In genomic region chr9:127991017-127991756, GRCh38 we compare ENCODE assay signal across 9 cellular contexts. TPM values are rescaled to one million over a fixed set of nuclear protein-coding genes. Genes with fewer than 3 reads are reported as not detected.
DNase-seq lines count a peak whose midpoint lies in the region; ATAC-seq, FAIRE-seq and TF ChIP-seq lines count a peak whose summit lies in the region.
"Had no signal": no experiment of that assay in that cellular context is flagged by ENCODE, and none has a peak within 500 bp of the region (broad histone marks: within the 10 kb centered on the region; RNA-seq: fewer than 3 reads in every experiment).

No MANE protein-coding gene starts in this region.

- no peaks in the 10 kb centered on the region for H3K79me2 ChIP-seq in OCI-LY1 (ENCODE audit: insufficient read depth, low read length)

- no peaks in the 10 kb centered on the region for H3K9me2 ChIP-seq in OCI-LY1 (ENCODE audit: low read depth, low read length)

- H3K9ac ChIP-seq in OCI-LY1 (ENCODE audit: low read length), result peak overlapping the region; percentile 35

- CTCF ChIA-PET in activated CD4-positive, alpha-beta T cell treated with anti-CD3 and anti-CD28 coated beads, Interleukin-2, amount 10 ng/mL, durations not matched to agents 7 days and 5 days (lab: Charles Lee), result interaction anchor here (0.6 to 1.6 kb wide), 3 partner anchors 9 to 159 kb away, joined by 3 to 7 read pairs (median 4); no protein-coding TSS in a partner anchor

- no peak for DNase-seq in activated CD4-positive, alpha-beta T cell treated with anti-CD3 and anti-CD28 coated beads, Interleukin-2, amount 10 ng/mL, durations not matched to agents 24 days and 14 days
- no peak for DNase-seq in activated CD4-positive, alpha-beta T cell treated with anti-CD3 and anti-CD28 coated beads, Interleukin-2, amount 10 ng/mL, durations not matched to agents 7 days and 5 days
- DNase-seq in heart left ventricle, result no peak
- no peak for DNase-seq in stimulated activated naive CD8-positive, alpha-beta T cell treated with anti-CD3 and anti-CD28 coated beads, Interleukin-15, amount 100 ng/mL, for 72 hours
- no peak for DNase-seq in frontal cortex (ENCODE audit: low spot score in 2 of 2)
- no peak for DNase-seq in posterior vena cava (ENCODE audit: low spot score)

- TF ChIP-seq POLR2A in heart left ventricle (IDR thresholded peaks at IDR 0.05), result no peak

- no peaks in the 10 kb centered on the region for H3K27me3 Mint-ChIP-seq in activated CD4-positive, alpha-beta T cell treated with anti-CD3 and anti-CD28 coated beads, Interleukin-2, amount 10 ng/mL, durations not matched to agents 24 days and 14 days
- H3K27me3 Mint-ChIP-seq in activated CD4-positive, alpha-beta T cell treated with anti-CD3 and anti-CD28 coated beads, Interleukin-2, amount 10 ng/mL, durations not matched to agents 7 days and 5 days, result no peaks in the 10 kb centered on the region
- H3K27me3 Mint-ChIP-seq in stimulated activated naive CD8-positive, alpha-beta T cell treated with anti-CD3 and anti-CD28 coated beads, Interleukin-15, amount 100 ng/mL, for 72 hours, result no peaks in the 10 kb centered on the region

- no peaks in the 10 kb centered on the region for H3K9me3 ChIP-seq in OCI-LY1 (ENCODE audit: low read length)
- no peaks in the 10 kb centered on the region for H3K9me3 ChIP-seq in heart left ventricle

- peak overlapping the region; percentile 57 for H3K27ac ChIP-seq in OCI-LY1 (ENCODE audit: low read depth, low read length, poor library complexity, severe bottlenecking)
- H3K27ac ChIP-seq in heart left ventricle, result peak overlapping the region in 1 of 12 donors; percentile 23

- peak overlapping the region; percentile 41 for H3K27ac Mint-ChIP-seq in activated CD4-positive, alpha-beta T cell treated with anti-CD3 and anti-CD28 coated beads, Interleukin-2, amount 10 ng/mL, durations not matched to agents 24 days and 14 days
- no peak overlapping the region for H3K27ac Mint-ChIP-seq in activated CD4-positive, alpha-beta T cell treated with anti-CD3 and anti-CD28 coated beads, Interleukin-2, amount 10 ng/mL, durations not matched to agents 7 days and 5 days
- H3K27ac Mint-ChIP-seq in stimulated activated naive CD8-positive, alpha-beta T cell treated with anti-CD3 and anti-CD28 coated beads, Interleukin-15, amount 100 ng/mL, for 72 hours, result no peak overlapping the region

- H3K4me3 ChIP-seq in OCI-LY1 (ENCODE audit: low read depth, low read length, poor library complexity, severe bottlenecking) (no peak overlapping the region), heart left ventricle (no peak overlapping the region)

- ATAC-seq in heart left ventricle (peak in 3 of 4 donors; percentile 28 to 59 (median 53)), GM21515 (IDR thresholded peaks at IDR 0.05; ENCODE audit: unreplicated experiment) (no peak)
- ATAC-seq in stimulated activated naive CD8-positive, alpha-beta T cell treated with anti-CD3 and anti-CD28 coated beads, Interleukin-15, amount 100 ng/mL, for 72 hours, result peak; percentile 42

- no peaks in the 10 kb centered on the region for H3K9me3 Mint-ChIP-seq in activated CD4-positive, alpha-beta T cell treated with anti-CD3 and anti-CD28 coated beads, Interleukin-2, amount 10 ng/mL, durations not matched to agents 24 days and 14 days
- no peaks in the 10 kb centered on the region for H3K9me3 Mint-ChIP-seq in activated CD4-positive, alpha-beta T cell treated with anti-CD3 and anti-CD28 coated beads, Interleukin-2, amount 10 ng/mL, durations not matched to agents 7 days and 5 days
- no peaks in the 10 kb centered on the region for H3K9me3 Mint-ChIP-seq in stimulated activated naive CD8-positive, alpha-beta T cell treated with anti-CD3 and anti-CD28 coated beads, Interleukin-15, amount 100 ng/mL, for 72 hours

- H3K27me3 ChIP-seq in OCI-LY1 (ENCODE audit: insufficient read depth, low read length) (no peaks in the 10 kb centered on the region), heart left ventricle (no peaks in the 10 kb centered on the region)

- H3K36me3 ChIP-seq in OCI-LY1 (ENCODE audit: insufficient read depth, low read length), result no peaks in the 10 kb centered on the region
- H3K36me3 ChIP-seq in heart left ventricle, result no peaks in the 10 kb centered on the region

- WGBS in heart left ventricle, 4 donors, result 55 to 67% (median 64%) methylated on average over 10 of the region's 10 CpGs

- H3F3A ChIP-seq in OCI-LY1 (ENCODE audit: insufficient read depth, low read length), result 0 out of 2 replicates have a peak, but pooled peaks cover 6% of the 10 kb centered on the region

- H2AFZ ChIP-seq in OCI-LY1 (ENCODE audit: low read length), result peak overlapping the region; percentile 82; the same call in 1 of the 2 replicates

- peaks cover 31% of the 10 kb centered on the region for H3K4me1 ChIP-seq in OCI-LY1 (ENCODE audit: insufficient read depth, low read length, severe bottlenecking)
- peaks cover 0 to 15% (median 1%) of the 10 kb centered on the region in 12 donors for H3K4me1 ChIP-seq in heart left ventricle

- peak overlapping the region; percentile 20; the same call in 1 of the 2 replicates for H3K4me2 ChIP-seq in OCI-LY1 (ENCODE audit: low read length)

- H3K4me1 Mint-ChIP-seq in activated CD4-positive, alpha-beta T cell treated with anti-CD3 and anti-CD28 coated beads, Interleukin-2, amount 10 ng/mL, durations not matched to agents 24 days and 14 days, result peaks cover 11% of the 10 kb centered on the region
- H3K4me1 Mint-ChIP-seq in activated CD4-positive, alpha-beta T cell treated with anti-CD3 and anti-CD28 coated beads, Interleukin-2, amount 10 ng/mL, durations not matched to agents 7 days and 5 days, result peaks cover 25% of the 10 kb centered on the region
- peaks cover 38% of the 10 kb centered on the region for H3K4me1 Mint-ChIP-seq in stimulated activated naive CD8-positive, alpha-beta T cell treated with anti-CD3 and anti-CD28 coated beads, Interleukin-15, amount 100 ng/mL, for 72 hours

- no peak for FAIRE-seq in frontal cortex (lab: Jason Lieb, UNC)
- FAIRE-seq: GM18507 had no signal

- H3K4me3 Mint-ChIP-seq in activated CD4-positive, alpha-beta T cell treated with anti-CD3 and anti-CD28 coated beads, Interleukin-2, amount 10 ng/mL, durations not matched to agents 24 days and 14 days, result no peak overlapping the region
- no peak overlapping the region for H3K4me3 Mint-ChIP-seq in activated CD4-positive, alpha-beta T cell treated with anti-CD3 and anti-CD28 coated beads, Interleukin-2, amount 10 ng/mL, durations not matched to agents 7 days and 5 days
- no peak overlapping the region for H3K4me3 Mint-ChIP-seq in stimulated activated naive CD8-positive, alpha-beta T cell treated with anti-CD3 and anti-CD28 coated beads, Interleukin-15, amount 100 ng/mL, for 72 hours

- no peaks in the 10 kb centered on the region for H4K20me1 ChIP-seq in OCI-LY1 (ENCODE audit: insufficient read depth, low read length)

- H3K36me3 Mint-ChIP-seq in activated CD4-positive, alpha-beta T cell treated with anti-CD3 and anti-CD28 coated beads, Interleukin-2, amount 10 ng/mL, durations not matched to agents 24 days and 14 days (ENCODE audit: low read depth), result no peaks in the 10 kb centered on the region
- no peaks in the 10 kb centered on the region for H3K36me3 Mint-ChIP-seq in activated CD4-positive, alpha-beta T cell treated with anti-CD3 and anti-CD28 coated beads, Interleukin-2, amount 10 ng/mL, durations not matched to agents 7 days and 5 days (ENCODE audit: low read depth)

- POLR2A ChIA-PET in activated CD4-positive, alpha-beta T cell treated with anti-CD3 and anti-CD28 coated beads, Interleukin-2, amount 10 ng/mL, durations not matched to agents 7 days and 5 days (lab: Charles Lee), result no interaction called here

- TF ChIP-seq CTCF in OCI-LY1 (IDR thresholded peaks at IDR 0.05; ENCODE audit: low read length) (no peak), heart left ventricle (IDR thresholded peaks at IDR 0.05) (no peak)

- intact Hi-C loops in activated CD4-positive, alpha-beta T cell treated with anti-CD3 and anti-CD28 coated beads, Interleukin-2, amount 10 ng/mL, durations not matched to agents 24 days and 14 days (cut with micrococcal nuclease), result no loop called here
- intact Hi-C loops in heart left ventricle (cut with DNase I) (no loop called here), posterior vena cava (cut with DNase I) (no loop called here)

RNA-seq across cellular contexts. Expression of gene EEIG1, which starts 10.4 kb away (rescaled TPM):
- 56.1 and 64.4 TPM in 2 replicates for total RNA-seq in activated CD4-positive, alpha-beta T cell treated with anti-CD3 and anti-CD28 coated beads, Interleukin-2, amount 10 ng/mL, durations not matched to agents 24 days and 14 days
- 100 to 1,000 TPM; 412 to 477 TPM for total RNA-seq in activated CD4-positive, alpha-beta T cell treated with anti-CD3 and anti-CD28 coated beads, Interleukin-2, amount 10 ng/mL, durations not matched to agents 7 days and 5 days
- 10 to 100 TPM in 7 of 9 donors, 1 to 10 TPM in 2; 5.4 to 45.2 (median 24.1) TPM for total RNA-seq in heart left ventricle
- 10 to 100 TPM in 1 of 2 donors, 1 to 10 TPM in 1; 9.2 to 10.4 TPM for polyA plus RNA-seq in heart left ventricle
- 5.7 TPM for total RNA-seq in frontal cortex
- total RNA-seq in posterior vena cava, result 10 to 100 TPM; 54.3 to 56.9 TPM

RNA-seq across cellular contexts. Expression of gene DPM2, which starts 53.5 kb away (rescaled TPM):
- total RNA-seq in activated CD4-positive, alpha-beta T cell treated with anti-CD3 and anti-CD28 coated beads, Interleukin-2, amount 10 ng/mL, durations not matched to agents 24 days and 14 days, result 62.7 and 65.1 TPM in 2 replicates
- total RNA-seq in activated CD4-positive, alpha-beta T cell treated with anti-CD3 and anti-CD28 coated beads, Interleukin-2, amount 10 ng/mL, durations not matched to agents 7 days and 5 days, result 10 to 100 TPM; 79.9 to 80.4 TPM
- total RNA-seq in heart left ventricle (10 to 100 TPM in 7 of 9 donors, 1 to 10 TPM in 2; 7.2 to 19.5 (median 11.7) TPM), frontal cortex (11.4 TPM), posterior vena cava (10 to 100 TPM; 22.8 to 23.6 TPM)
- polyA plus RNA-seq in heart left ventricle, result 10 to 100 TPM; 15.3 to 31.7 TPM
